In the genomic region with DNA sequence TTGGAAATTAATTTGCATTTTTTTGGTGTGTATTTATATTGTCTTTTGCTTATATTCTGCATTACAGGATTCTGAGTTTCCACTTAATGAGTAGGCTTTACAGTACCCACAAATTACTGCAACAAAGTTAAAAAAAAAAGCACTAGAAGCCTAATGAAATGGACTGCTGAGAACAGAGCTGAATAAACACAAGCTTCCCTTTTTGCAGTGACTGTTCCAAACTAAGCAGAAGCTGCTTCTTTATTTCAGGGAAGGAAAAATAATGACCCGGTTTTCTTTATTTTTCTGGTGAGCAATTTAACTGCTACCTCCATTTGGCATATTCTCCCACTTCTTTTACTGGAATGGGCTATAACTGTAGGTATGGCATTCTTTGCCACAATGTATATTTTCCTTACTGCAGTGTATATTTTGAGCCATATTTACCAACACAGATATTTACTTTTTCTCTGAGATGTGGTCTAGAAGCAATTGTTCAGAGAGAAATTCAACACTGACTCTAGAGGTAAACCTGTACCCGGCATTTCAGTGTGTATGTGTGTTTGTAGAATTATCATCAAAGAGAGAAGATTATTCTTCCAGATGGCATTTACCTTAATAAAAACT, we compare ENCODE assay signal across 13 cellular contexts. TPM values are rescaled to one million over a fixed set of nuclear protein-coding genes. Genes with fewer than 3 reads are reported as not detected.
A peak's percentile ranks its signal among the peaks of the same experiment; 100 is the strongest.
DNase-seq lines count a peak whose midpoint lies in the region; ATAC-seq and TF ChIP-seq lines count a peak whose summit lies in the region.
"Had no signal": no experiment of that assay in that cellular context is flagged by ENCODE, and none has a peak within 500 bp of the region (broad histone marks: within the 10 kb centered on the region; RNA-seq: fewer than 3 reads in every experiment).

No MANE protein-coding gene starts in this region.

- H3K27ac Mint-ChIP-seq in chondrocyte (ENCODE audit: unreplicated experiment) (peak overlapping the region; percentile 52), type B pancreatic cell (no peak overlapping the region)
- peak overlapping the region; percentile 83 for H3K27ac Mint-ChIP-seq in stimulated activated memory B cell treated with anti-CD40 and anti-IgM and Interleukin-4, amounts not matched to agents 10 μg/mL and 1 μg/mL and 100 μg/mL, for 72 hours
- H3K27ac Mint-ChIP-seq: activated CD4-positive, alpha-beta memory T cell treated with anti-CD3 and anti-CD28 coated beads, Interleukin-2, amount 10 ng/mL, durations not matched to agents 7 days and 5 days; stimulated activated naive CD8-positive, alpha-beta T cell treated with anti-CD3 and anti-CD28 coated beads, Interleukin-15, amount 100 ng/mL, for 72 hours had no signal

- no peak for ATAC-seq in stimulated activated memory B cell treated with anti-CD40 and anti-IgM and Interleukin-4, amounts not matched to agents 10 μg/mL and 1 μg/mL and 100 μg/mL, for 72 hours
- ATAC-seq in HG02870 (IDR thresholded peaks at IDR 0.05; ENCODE audit: unreplicated experiment), result no peak
- ATAC-seq: HCT116; stimulated activated naive CD8-positive, alpha-beta T cell treated with anti-CD3 and anti-CD28 coated beads, Interleukin-15, amount 100 ng/mL, for 72 hours had no signal

- H3K36me3 Mint-ChIP-seq in chondrocyte (ENCODE audit: low read depth) (no peaks in the 10 kb centered on the region), type B pancreatic cell (no peaks in the 10 kb centered on the region)
- peaks cover 33% of the 10 kb centered on the region for H3K36me3 Mint-ChIP-seq in stimulated activated memory B cell treated with anti-CD40 and anti-IgM and Interleukin-4, amounts not matched to agents 10 μg/mL and 1 μg/mL and 100 μg/mL, for 72 hours

- no peaks in the 10 kb centered on the region for H3K27me3 Mint-ChIP-seq in chondrocyte (ENCODE audit: low read depth)
- no peaks in the 10 kb centered on the region for H3K27me3 Mint-ChIP-seq in stimulated activated memory B cell treated with anti-CD40 and anti-IgM and Interleukin-4, amounts not matched to agents 10 μg/mL and 1 μg/mL and 100 μg/mL, for 72 hours
- H3K27me3 Mint-ChIP-seq in type B pancreatic cell, result no peaks in the 10 kb centered on the region
- H3K27me3 Mint-ChIP-seq: activated CD4-positive, alpha-beta memory T cell treated with anti-CD3 and anti-CD28 coated beads, Interleukin-2, amount 10 ng/mL, durations not matched to agents 7 days and 5 days; stimulated activated naive CD8-positive, alpha-beta T cell treated with anti-CD3 and anti-CD28 coated beads, Interleukin-15, amount 100 ng/mL, for 72 hours had no signal

- H3K9me3 Mint-ChIP-seq in chondrocyte (ENCODE audit: low read depth) (no peaks in the 10 kb centered on the region), type B pancreatic cell (no peaks in the 10 kb centered on the region)
- H3K9me3 Mint-ChIP-seq in stimulated activated memory B cell treated with anti-CD40 and anti-IgM and Interleukin-4, amounts not matched to agents 10 μg/mL and 1 μg/mL and 100 μg/mL, for 72 hours, result peaks cover 3% of the 10 kb centered on the region
- H3K9me3 Mint-ChIP-seq: activated CD4-positive, alpha-beta memory T cell treated with anti-CD3 and anti-CD28 coated beads, Interleukin-2, amount 10 ng/mL, durations not matched to agents 7 days and 5 days had no signal

- DNase-seq in NCI-H2107 treated with DMSO at 0.1 percent for 48 hours (lab: John Stamatoyannopoulos, UW; ENCODE audit: unreplicated experiment) (peak; percentile 43), NCI-H2107 (lab: John Stamatoyannopoulos, UW) (no peak), NCI-H460 (ENCODE audit: extremely low read depth, low read depth) (peak; percentile 5), chondrocyte (ENCODE audit: low spot score) (no peak), type B pancreatic cell (ENCODE audit: extremely low spot score, unreplicated experiment) (no peak), NCI-H1436 treated with DMSO at 0.1 percent for 48 hours (lab: John Stamatoyannopoulos, UW) (no peak)
- DNase-seq: activated CD4-positive, alpha-beta memory T cell treated with anti-CD3 and anti-CD28 coated beads, Interleukin-2, amount 10 ng/mL, durations not matched to agents 7 days and 5 days; NCI-H1436; SJCRH30; stimulated activated naive CD8-positive, alpha-beta T cell treated with anti-CD3 and anti-CD28 coated beads, Interleukin-15, amount 100 ng/mL, for 72 hours had no signal

- no peak for TF ChIP-seq CTCF in chondrocyte (IDR thresholded peaks at IDR 0.05)
- TF ChIP-seq CTCF in type B pancreatic cell (conservative IDR thresholded peaks at IDR 0.05), result no peak

- H3K4me1 Mint-ChIP-seq in chondrocyte (ENCODE audit: low read depth) (peaks cover 64% of the 10 kb centered on the region), type B pancreatic cell (ENCODE audit: unreplicated experiment) (peaks cover 18% of the 10 kb centered on the region)
- H3K4me1 Mint-ChIP-seq in stimulated activated memory B cell treated with anti-CD40 and anti-IgM and Interleukin-4, amounts not matched to agents 10 μg/mL and 1 μg/mL and 100 μg/mL, for 72 hours, result peaks cover 50% of the 10 kb centered on the region
- H3K4me1 Mint-ChIP-seq: activated CD4-positive, alpha-beta memory T cell treated with anti-CD3 and anti-CD28 coated beads, Interleukin-2, amount 10 ng/mL, durations not matched to agents 7 days and 5 days; stimulated activated naive CD8-positive, alpha-beta T cell treated with anti-CD3 and anti-CD28 coated beads, Interleukin-15, amount 100 ng/mL, for 72 hours had no signal

- H3K4me3 Mint-ChIP-seq in chondrocyte (ENCODE audit: unreplicated experiment) (no peak overlapping the region), type B pancreatic cell (no peak overlapping the region)
- H3K4me3 Mint-ChIP-seq in stimulated activated memory B cell treated with anti-CD40 and anti-IgM and Interleukin-4, amounts not matched to agents 10 μg/mL and 1 μg/mL and 100 μg/mL, for 72 hours, result no peak overlapping the region
- H3K4me3 Mint-ChIP-seq: activated CD4-positive, alpha-beta memory T cell treated with anti-CD3 and anti-CD28 coated beads, Interleukin-2, amount 10 ng/mL, durations not matched to agents 7 days and 5 days; stimulated activated naive CD8-positive, alpha-beta T cell treated with anti-CD3 and anti-CD28 coated beads, Interleukin-15, amount 100 ng/mL, for 72 hours had no signal

RNA-seq across cellular contexts. Expression of gene HDAC9, which starts 56.9 kb away (rescaled TPM):
- 0.02 and 0.03 TPM in 2 replicates for total RNA-seq in NCI-H460 (2014; rRNA removed; shearing (Covaris generic))
- not detected in 2 replicates for polyA plus RNA-seq in NCI-H460 (2014; cell fraction: nucleus; rRNA removed)
- total RNA-seq in chondrocyte (5.0 to 6.1 TPM (median 5.9 TPM) in 3 replicates), type B pancreatic cell (ENCODE audit: low replicate concordance) (6.8 and 8.9 TPM in 2 replicates)

Comparison
In these comparisons a context has a peak if more than half of its experiments do, and no peak if none do; other contexts are left out.
1. DNase-seq: peak in NCI-H2107 treated with DMSO at 0.1 percent for 48 hours (single experiment) and NCI-H460 (single experiment); none in NCI-H2107 (single experiment), chondrocyte (single experiment), type B pancreatic cell (single experiment) and NCI-H1436 treated with DMSO at 0.1 percent for 48 hours (single experiment).